ENCODE assay signal across 9 cellular contexts in genomic region chr1:91404151-91405012, GRCh38. TPM values are rescaled to one million over a fixed set of nuclear protein-coding genes. Genes with fewer than 3 reads are reported as not detected.
DNase-seq lines count a peak whose midpoint lies in the region; ATAC-seq, FAIRE-seq and TF ChIP-seq lines count a peak whose summit lies in the region.
"Had no signal": no experiment of that assay in that cellular context is flagged by ENCODE, and none has a peak within 500 bp of the region (broad histone marks: within the 10 kb centered on the region; RNA-seq: fewer than 3 reads in every experiment).

HFM1 (minus strand) TSS chr1:91404837; CDS start chr1:91401082, 3,755 bp downstream.

- H3K9ac ChIP-seq in endothelial cell of umbilical vein (replicated peaks; ENCODE audit: extremely low read depth, insufficient read depth, low read length), result peak within 1 kb of the TSS; percentile 74

- POLR2A ChIA-PET in endothelial cell of umbilical vein (lab: Charles Lee), result no interaction called here

- dilution Hi-C loops in endothelial cell of umbilical vein (cut with MboI; ENCODE audit: extremely low pct_ligation_motif_present, low sequenced_read_pairs), result no loop called here

- intact Hi-C loops in endothelial cell of umbilical vein (cut with micrococcal nuclease), result loop anchor here (2.0 to 5.0 kb wide), 2 partner anchors 96 to 523 kb away; partner anchors contain the start of gene CDC7

- H3K36me3 ChIP-seq in endothelial cell of umbilical vein (ENCODE audit: control insufficient read depth in 2 of 2, extremely low read depth in 1 of 2, insufficient read depth in 2 of 2, low read length in 2 of 2), result no peaks in the 10 kb centered on the region

- no peaks in the 10 kb centered on the region for H3K9me1 ChIP-seq in endothelial cell of umbilical vein (replicated peaks; ENCODE audit: control insufficient read depth, extremely low read depth, insufficient read depth, low read length)

- no peaks in the 10 kb centered on the region for H3K79me2 ChIP-seq in endothelial cell of umbilical vein (ENCODE audit: control insufficient read depth, insufficient read depth, low read length)

- peaks cover 3% of the 10 kb centered on the region for H3K4me1 ChIP-seq in endothelial cell of umbilical vein (ENCODE audit: control insufficient read depth, extremely low read depth, insufficient read depth, low read length)

- BruUV-seq in endothelial cell of umbilical vein (replicated peaks; lab: Mats Ljungman, UMichigan), result no TSS peak

- no peaks in the 10 kb centered on the region for H4K20me1 ChIP-seq in endothelial cell of umbilical vein (replicated peaks; ENCODE audit: control insufficient read depth, extremely low read depth, insufficient read depth, low read length)

- no peak for TF ChIP-seq POLR2A in endothelial cell of umbilical vein (IDR thresholded peaks at IDR 0.05; ENCODE audit: low read depth, low read length)

- CTCF ChIA-PET in endothelial cell of umbilical vein (lab: Charles Lee), result interaction anchor here (0.6 to 2.2 kb wide), 9 partner anchors 21 to 887 kb away, joined by 3 to 18 read pairs (median 3); no protein-coding TSS in a partner anchor

- ATAC-seq in GM18861 (IDR thresholded peaks at IDR 0.05; ENCODE audit: unreplicated experiment) (peak; percentile 83), HG03066 (IDR thresholded peaks at IDR 0.05; ENCODE audit: low read depth, unreplicated experiment) (peak; percentile 90)

- no peaks in the 10 kb centered on the region for H3K9me3 ChIP-seq in endothelial cell of umbilical vein (replicated peaks; ENCODE audit: control insufficient read depth, insufficient read depth, low read length)

- H2AFZ ChIP-seq in endothelial cell of umbilical vein (ENCODE audit: low read depth, low read length), result peak within 1 kb of the TSS; percentile 72

- TF ChIP-seq CTCF in AG09319 (IDR thresholded peaks at IDR 0.05; ENCODE audit: low read depth, low read length), result no peak; the same call in none of the 2 replicates
- no peak for TF ChIP-seq CTCF in endothelial cell of umbilical vein (IDR thresholded peaks at IDR 0.05; ENCODE audit: extremely low read depth in 1 of 2, insufficient read depth in 1 of 2, low read depth in 1 of 2, low read length in 2 of 2)

- peak within 1 kb of the TSS; percentile 97 for H3K4me2 ChIP-seq in endothelial cell of umbilical vein (ENCODE audit: insufficient read depth, low read length)

- FAIRE-seq in endothelial cell of umbilical vein (lab: Jason Lieb, UNC), result peak; percentile 76

- H3K27me3 ChIP-seq in endothelial cell of umbilical vein (ENCODE audit: control insufficient read depth in 2 of 2, insufficient read depth in 2 of 2, low read length in 2 of 2), result peaks cover 4 to 13% of the 10 kb centered on the region in 2 experiments

- H3K27ac ChIP-seq in endothelial cell of umbilical vein (ENCODE audit: insufficient read depth, low read depth, low read length), result no peak within 1 kb of the TSS

- peak within 1 kb of the TSS; percentile 57 to 74 (median 71) for H3K4me3 ChIP-seq in endothelial cell of umbilical vein (replicated peaks in 1 of 3; ENCODE audit: insufficient read depth in 1 of 3, low read depth in 1 of 3, low read length in 3 of 3)

- DNase-seq in AG09319 (ENCODE audit: extremely low read depth, low read depth) (peak; percentile 23), NCI-H2196 treated with DMSO at 0.1 percent for 48 hours (lab: John Stamatoyannopoulos, UW; ENCODE audit: unreplicated experiment) (peak; percentile 73), endothelial cell of umbilical vein (ENCODE audit: low read depth, low spot score) (peak; percentile 58), midbrain (lab: John Stamatoyannopoulos, UW) (peak; percentile 66)
- peak; percentile 23 to 41 for DNase-seq in activated CD8-positive, alpha-beta memory T cell treated with anti-CD3 and anti-CD28 coated beads for 1 hour (ENCODE audit: extremely low read depth in 1 of 2, low read depth in 1 of 2)
- peak; percentile 59 to 60 for DNase-seq in stimulated activated CD8-positive, alpha-beta memory T cell treated with anti-CD3 and anti-CD28 coated beads, Interleukin-2, amount 100 ng/mL, for 48 hours (ENCODE audit: low read depth in 2 of 2)

TF ChIP-seq in endothelial cell of umbilical vein, 7 proteins besides CTCF, POLR2A, EP300 and RAD21:
- TF ChIP-seq POLR2AphosphoS5 (IDR thresholded peaks at IDR 0.05; ENCODE audit: insufficient read depth, low read depth, low read length) (peak; percentile 14), EZH2 (IDR thresholded peaks at IDR 0.05; ENCODE audit: borderline replicate concordance, low read depth, low read length, severe bottlenecking) (no peak)
TF ChIP-seq in endothelial cell of umbilical vein: peak in this region for 1.

RNA-seq across cellular contexts. Expression of gene HFM1, which starts in this region (rescaled TPM):
- 0.11 and 0.72 TPM in 2 replicates for total RNA-seq in endothelial cell of umbilical vein
- polyA plus RNA-seq in endothelial cell of umbilical vein, result not detected in 2 replicates
- not detected in 2 replicates for polyA plus RNA-seq in endothelial cell of umbilical vein (2011; cell fraction: cytosol; rRNA removed)
- 0.45 and 0.49 TPM in 2 replicates for polyA plus RNA-seq in endothelial cell of umbilical vein (2011; cell fraction: nucleus; rRNA removed)
- 0.05 and 0.29 TPM in 2 replicates for polyA plus RNA-seq in endothelial cell of umbilical vein (2012)
- polyA minus RNA-seq in endothelial cell of umbilical vein, result 0.27 and 0.28 TPM in 2 replicates
- not detected for polyA minus RNA-seq in endothelial cell of umbilical vein (2011; cell fraction: cytosol; rRNA and poly(A)+ RNA removed)
- polyA minus RNA-seq in endothelial cell of umbilical vein (2011; cell fraction: nucleus; rRNA and poly(A)+ RNA removed), result 0.19 and 0.24 TPM in 2 replicates
- total RNA-seq: T-helper 1 cell treated with Interleukin-12 subunit alpha and Interleukin-12 subunit beta and Interleukin-4 antibody, amounts not matched to agents 30 ng/mL and 1 ng/mL, for 36 hours had no signal

Comparison
In these comparisons a context has a peak if more than half of its experiments do, and no peak if none do; other contexts are left out.
1. Peak in DNase-seq, H3K4me3 ChIP-seq, H3K9ac ChIP-seq and H3K4me2 ChIP-seq in endothelial cell of umbilical vein; RNA of the gene not detected or under 1 TPM.
2. DNase-seq: peak in every context shown above with its lines; median percentile 73 in NCI-H2196 treated with DMSO at 0.1 percent for 48 hours; 66 in midbrain; 60 in stimulated activated CD8-positive, alpha-beta memory T cell treated with anti-CD3 and anti-CD28 coated beads, Interleukin-2, amount 100 ng/mL, for 48 hours; 58 in endothelial cell of umbilical vein; 32 in activated CD8-positive, alpha-beta memory T cell treated with anti-CD3 and anti-CD28 coated beads for 1 hour; 23 in AG09319.